8 cellular contexts compared by ENCODE assay signal in the genomic region with DNA sequence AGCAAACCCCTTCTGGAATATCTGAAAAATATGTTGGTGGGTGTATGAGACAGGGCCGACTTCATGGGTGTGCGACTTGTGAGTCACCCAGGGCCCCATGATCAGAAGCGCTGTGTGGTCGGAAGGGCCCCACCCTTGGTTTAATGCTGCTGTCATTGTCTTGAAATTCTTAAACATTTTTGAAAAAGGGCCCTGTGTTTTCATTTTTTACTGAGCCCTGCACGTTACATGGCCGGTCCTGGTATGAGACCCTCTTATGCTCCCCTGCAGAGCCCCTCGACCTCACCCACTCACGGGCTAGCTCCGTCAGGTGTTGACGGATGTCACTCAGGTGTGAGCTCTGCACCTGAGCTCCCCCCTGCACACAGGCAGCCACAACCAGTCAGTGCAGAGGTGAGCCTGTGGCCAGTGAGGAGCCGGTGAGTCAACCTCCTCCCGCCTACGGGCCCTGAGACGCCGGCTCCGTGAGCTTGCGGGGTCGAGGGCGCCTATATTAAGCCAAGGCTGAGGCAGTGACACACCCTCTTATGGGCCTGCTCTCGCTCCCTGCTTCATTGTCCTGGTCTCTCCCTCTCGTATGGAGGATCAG. TPM values are rescaled to one million over a fixed set of nuclear protein-coding genes. Genes with fewer than 3 reads are reported as not detected.
A peak's percentile ranks its signal among the peaks of the same experiment; 100 is the strongest.
DNase-seq lines count a peak whose midpoint lies in the region; ATAC-seq lines count a peak whose summit lies in the region.

No MANE protein-coding gene starts in this region.

- ATAC-seq in GM19395 (IDR thresholded peaks at IDR 0.05; ENCODE audit: unreplicated experiment) (no peak), HG03280 (IDR thresholded peaks at IDR 0.05; ENCODE audit: unreplicated experiment) (no peak)

- DNase-seq in M059J (ENCODE audit: low read depth) (peak; percentile 73), fibroblast of the conjunctiva (ENCODE audit: low read depth) (peak; percentile 43), NCI-H82 treated with DMSO at 0.1 percent for 48 hours (lab: John Stamatoyannopoulos, UW; ENCODE audit: unreplicated experiment) (no peak), retina (no peak)
- DNase-seq in activated CD8-positive, alpha-beta memory T cell treated with anti-CD3 and anti-CD28 coated beads, Interleukin-2, amount 50 U/mL, for 4 hours = peak; percentile 82
- peak; percentile 67 for DNase-seq in stimulated activated CD8-positive, alpha-beta memory T cell treated with anti-CD3 and anti-CD28 coated beads, Interleukin-12 subunit alpha, Interleukin-12 subunit beta, amount 100 ng/mL, for 4 hours (ENCODE audit: low read depth)

RNA-seq across cellular contexts. Expression of gene GADD45B, which starts 27.7 kb away (rescaled TPM):
- 38.8 and 54.0 TPM in 2 replicates for total RNA-seq in M059J (2014; rRNA removed; shearing (Covaris generic))

RNA-seq across cellular contexts. Expression of gene LMNB2, which starts 46.9 kb away (rescaled TPM):
- 57.9 and 114 TPM in 2 replicates for total RNA-seq in M059J (2014; rRNA removed; shearing (Covaris generic))

Comparison
In these comparisons a context has a peak if more than half of its experiments do, and no peak if none do; other contexts are left out.
1. DNase-seq: peak in M059J (single experiment), activated CD8-positive, alpha-beta memory T cell treated with anti-CD3 and anti-CD28 coated beads, Interleukin-2, amount 50 U/mL, for 4 hours (single experiment), fibroblast of the conjunctiva (single experiment) and stimulated activated CD8-positive, alpha-beta memory T cell treated with anti-CD3 and anti-CD28 coated beads, Interleukin-12 subunit alpha, Interleukin-12 subunit beta, amount 100 ng/mL, for 4 hours (single experiment); none in NCI-H82 treated with DMSO at 0.1 percent for 48 hours (single experiment) and retina (single experiment).